In the genomic region with DNA sequence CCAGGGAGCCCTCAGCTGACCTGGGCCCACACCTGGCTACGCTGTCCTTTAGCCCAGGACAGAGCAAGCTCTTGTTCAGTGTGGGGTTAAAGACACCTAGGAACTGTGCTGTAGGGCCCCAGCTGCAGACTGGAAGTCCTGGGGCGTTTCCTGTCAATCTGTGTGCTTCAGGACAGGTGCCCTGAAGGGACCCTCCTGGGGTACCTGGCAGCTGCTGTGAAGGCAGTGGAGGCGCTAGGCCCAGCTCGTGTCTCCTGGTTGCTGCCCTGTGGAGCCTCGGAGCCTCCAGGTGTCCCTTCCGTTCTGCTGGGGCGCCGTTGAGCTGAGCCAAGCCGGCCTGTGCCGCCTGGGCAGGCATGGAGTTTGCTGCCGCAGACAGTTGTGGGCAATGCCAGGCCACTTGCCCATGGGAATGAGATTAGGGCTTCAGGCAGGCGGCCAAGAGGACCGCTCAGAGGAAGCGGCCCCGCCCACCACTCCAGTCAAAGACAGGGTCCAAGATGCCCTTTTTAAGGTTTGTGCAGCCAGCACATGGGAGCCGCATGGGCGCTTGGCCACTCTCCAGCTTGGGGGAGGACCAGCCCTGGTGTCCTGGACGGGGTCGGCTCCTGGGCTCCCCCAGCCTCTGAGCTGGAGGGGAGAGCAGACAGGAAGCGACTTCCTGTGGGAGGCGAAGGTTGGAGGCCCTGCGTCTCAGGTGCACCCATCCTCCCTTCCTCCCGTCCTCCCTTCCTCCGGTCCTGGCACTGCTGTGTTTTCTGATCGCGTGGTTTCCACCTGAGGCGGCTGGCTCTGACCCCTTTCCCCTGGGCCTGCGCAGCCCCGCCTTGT, we compare ENCODE assay signal across 1 cellular context.
TF ChIP-seq lines count a peak whose summit lies in the region.

No MANE protein-coding gene starts in this region.

TF ChIP-seq in endothelial cell of umbilical vein, 7 proteins besides CTCF, POLR2A, EP300 and RAD21:
- TF ChIP-seq EZH2 (IDR thresholded peaks at IDR 0.05; ENCODE audit: borderline replicate concordance, low read depth, low read length, severe bottlenecking) (no peak), GATA2 (IDR thresholded peaks at IDR 0.05; ENCODE audit: insufficient read depth, insufficient read length, low read depth, low read length) (no peak), MYC (IDR thresholded peaks at IDR 0.05; ENCODE audit: low read depth, low read length) (no peak), JUN (IDR thresholded peaks at IDR 0.05; ENCODE audit: borderline replicate concordance, insufficient read depth, insufficient read length, low read depth) (no peak), FOS (IDR thresholded peaks at IDR 0.05; ENCODE audit: borderline replicate concordance, insufficient read depth, low read length) (no peak), MAX (IDR thresholded peaks at IDR 0.05; ENCODE audit: insufficient read depth, insufficient read length) (peak; percentile 47), POLR2AphosphoS5 (IDR thresholded peaks at IDR 0.05; ENCODE audit: insufficient read depth, low read depth, low read length) (peak; percentile 62)
